ENCODE assay signal across 7 cellular contexts in the genomic region with DNA sequence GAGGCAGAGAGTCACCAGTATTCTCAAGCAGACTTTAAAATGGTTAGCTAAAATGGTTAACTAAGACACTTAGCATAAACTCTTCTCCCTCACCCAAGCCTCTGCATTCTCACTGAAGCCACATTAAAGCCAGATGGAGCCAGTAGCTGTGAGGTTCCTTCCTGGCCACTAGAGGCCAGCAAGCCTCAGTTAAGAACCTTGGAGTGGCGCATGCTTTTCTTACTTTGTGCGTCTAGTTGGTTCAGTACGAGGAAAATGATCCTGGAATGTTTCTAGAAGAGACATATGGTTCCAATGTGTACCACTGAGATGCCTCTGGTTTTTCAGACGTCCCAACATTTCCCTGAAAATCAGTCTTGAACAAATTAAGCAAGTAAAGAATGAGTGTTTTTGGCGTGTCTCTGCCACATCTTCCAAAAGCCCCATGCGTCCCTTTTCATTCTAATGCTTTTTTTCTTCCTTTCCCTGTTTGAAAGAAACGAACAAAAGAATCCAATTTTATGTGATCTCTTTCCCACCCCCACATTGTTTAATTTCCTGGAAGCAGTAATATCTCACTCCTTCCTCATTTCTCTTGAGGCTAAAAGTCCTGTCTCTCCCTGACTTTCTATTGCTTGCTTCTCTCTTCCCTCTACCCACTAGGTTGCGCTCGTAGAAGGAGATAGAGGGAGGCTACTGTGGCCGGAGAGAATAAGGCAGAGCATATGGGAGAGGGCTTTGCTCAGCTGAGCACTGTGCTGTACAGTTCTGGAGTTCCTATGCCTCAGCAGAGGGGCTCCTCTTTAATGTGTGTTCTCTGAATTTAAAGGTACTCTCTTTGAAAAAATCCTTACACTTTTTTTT.
DNase-seq lines count a peak whose midpoint lies in the region; ATAC-seq, FAIRE-seq and TF ChIP-seq lines count a peak whose summit lies in the region.

No MANE protein-coding gene starts in this region.

- peaks cover 4 to 7% of the 10 kb centered on the region in 2 donors for H3K4me1 Mint-ChIP-seq in stimulated activated naive B cell treated with anti-CD40 and anti-IgM and Interleukin-4, amounts not matched to agents 10 μg/mL and 1 μg/mL and 100 μg/mL, for 72 hours

- peaks cover under 1 to 6% of the 10 kb centered on the region in 2 donors for H3K27me3 Mint-ChIP-seq in stimulated activated naive B cell treated with anti-CD40 and anti-IgM and Interleukin-4, amounts not matched to agents 10 μg/mL and 1 μg/mL and 100 μg/mL, for 72 hours

- H3K4me3 ChIP-seq in bronchial epithelial cell (ENCODE audit: low read depth, low read length), result no peak overlapping the region
- no peak overlapping the region for H3K4me3 ChIP-seq in kidney epithelial cell (ENCODE audit: low read depth, low read length)

- H3K27me3 ChIP-seq in bronchial epithelial cell (ENCODE audit: control insufficient read depth, insufficient read depth, low read length), result no peaks in the 10 kb centered on the region
- no peaks in the 10 kb centered on the region for H3K27me3 ChIP-seq in kidney epithelial cell (ENCODE audit: control insufficient read depth, insufficient read depth, low read length)

- TF ChIP-seq CTCF in bronchial epithelial cell (IDR thresholded peaks at IDR 0.05; ENCODE audit: insufficient read depth, low read length, severe bottlenecking), result peak; percentile 72
- peak; percentile 78 for TF ChIP-seq CTCF in kidney epithelial cell (IDR thresholded peaks at IDR 0.05; ENCODE audit: insufficient read depth, low read length, poor library complexity, severe bottlenecking)

- FAIRE-seq in bronchial epithelial cell (lab: Jason Lieb, UNC), result no peak

- H3K36me3 Mint-ChIP-seq in stimulated activated naive B cell treated with anti-CD40 and anti-IgM and Interleukin-4, amounts not matched to agents 10 μg/mL and 1 μg/mL and 100 μg/mL, for 72 hours, result no peaks in the 10 kb centered on the region

- H3K27ac Mint-ChIP-seq in stimulated activated naive B cell treated with anti-CD40 and anti-IgM and Interleukin-4, amounts not matched to agents 10 μg/mL and 1 μg/mL and 100 μg/mL, for 72 hours, result no peak overlapping the region

- peak; percentile 97 for ATAC-seq in GM21381 (IDR thresholded peaks at IDR 0.05; ENCODE audit: unreplicated experiment)
- ATAC-seq in stimulated activated naive B cell treated with anti-CD40 and anti-IgM and Interleukin-4, amounts not matched to agents 10 μg/mL and 1 μg/mL and 100 μg/mL, for 72 hours (replicated peaks), result peak; percentile 67 to 88

- H3K36me3 ChIP-seq in bronchial epithelial cell (ENCODE audit: control insufficient read depth, insufficient read depth, low read length) (no peaks in the 10 kb centered on the region), kidney epithelial cell (ENCODE audit: control insufficient read depth, insufficient read depth, low read length) (no peaks in the 10 kb centered on the region)

- peak overlapping the region; percentile 33 to 68 for H3K4me3 Mint-ChIP-seq in stimulated activated naive B cell treated with anti-CD40 and anti-IgM and Interleukin-4, amounts not matched to agents 10 μg/mL and 1 μg/mL and 100 μg/mL, for 72 hours

- H3K9me3 Mint-ChIP-seq in stimulated activated naive B cell treated with anti-CD40 and anti-IgM and Interleukin-4, amounts not matched to agents 10 μg/mL and 1 μg/mL and 100 μg/mL, for 72 hours, result no peaks in the 10 kb centered on the region

- DNase-seq in GF-D8 (lab: John Stamatoyannopoulos, UW) (peak; percentile 18), HK-2 (ENCODE audit: unreplicated experiment) (peak; percentile 16), RPMI8226 (peak; percentile 42), bronchial epithelial cell (ENCODE audit: low read depth) (peak; percentile 19), kidney epithelial cell (ENCODE audit: low read depth) (no peak)
- DNase-seq in stimulated activated naive B cell treated with anti-CD40 and anti-IgM and Interleukin-4, amounts not matched to agents 10 μg/mL and 1 μg/mL and 100 μg/mL, for 72 hours, result peak; percentile 5
